Comparison of ENCODE assay signal across 8 cellular contexts in genomic region chrX:151397741-151398070, GRCh38. TPM values are rescaled to one million over a fixed set of nuclear protein-coding genes. Genes with fewer than 3 reads are reported as not detected.
DNase-seq lines count a peak whose midpoint lies in the region; ATAC-seq and TF ChIP-seq lines count a peak whose summit lies in the region.

No MANE protein-coding gene starts in this region.

- intact Hi-C loops in Right ventricle myocardium superior (cut with DNase I): no loop called here

- DNase-seq in right atrium auricular region (ENCODE audit: low spot score) (no peak), Right ventricle myocardium superior (no peak), NCI-H82 treated with DMSO at 0.1 percent for 48 hours (lab: John Stamatoyannopoulos, UW; ENCODE audit: unreplicated experiment) (peak; percentile 16), neural crest cell (ENCODE audit: low read depth, low spot score) (no peak), ureter (ENCODE audit: low spot score) (no peak), 8988T (no peak)
- no peak for DNase-seq in activated CD4-positive, alpha-beta T cell treated with anti-CD3 and anti-CD28 coated beads for 4 hours

- H3K9me3 Mint-ChIP-seq in neural crest cell: peaks cover 3% of the 10 kb centered on the region

- H3K36me3 Mint-ChIP-seq in neural crest cell (ENCODE audit: low read depth): peaks cover 3% of the 10 kb centered on the region

- no peaks in the 10 kb centered on the region for H3K36me3 ChIP-seq in right atrium auricular region
- no peaks in the 10 kb centered on the region for H3K36me3 ChIP-seq in ectodermal cell (ENCODE audit: control insufficient read depth, insufficient read depth, low read length)

- ATAC-seq in Right ventricle myocardium superior (ENCODE audit: poor library complexity): no peak

- H3K4me1 Mint-ChIP-seq in neural crest cell: peaks cover 45% of the 10 kb centered on the region

- H3K27me3 ChIP-seq in right atrium auricular region: no peaks in the 10 kb centered on the region
- no peaks in the 10 kb centered on the region for H3K27me3 ChIP-seq in ectodermal cell (ENCODE audit: control insufficient read depth, insufficient read depth, low read length, poor library complexity, severe bottlenecking)

- TF ChIP-seq CTCF in right atrium auricular region (IDR thresholded peaks at IDR 0.05) (no peak), neural crest cell (conservative IDR thresholded peaks at IDR 0.05) (no peak)

- H3K9me3 ChIP-seq in right atrium auricular region (no peaks in the 10 kb centered on the region), ectodermal cell (ENCODE audit: control insufficient read depth, low read length) (no peaks in the 10 kb centered on the region)

- H3K4me1 ChIP-seq in right atrium auricular region: no peaks in the 10 kb centered on the region
- H3K4me1 ChIP-seq in ectodermal cell (ENCODE audit: control insufficient read depth, insufficient read depth, low read length): no peaks in the 10 kb centered on the region

- H3K27ac Mint-ChIP-seq in neural crest cell (ENCODE audit: unreplicated experiment): no peak overlapping the region

- no peaks in the 10 kb centered on the region for H3K27me3 Mint-ChIP-seq in neural crest cell (ENCODE audit: low read depth)

- peak overlapping the region; percentile 91 for H3K4me3 Mint-ChIP-seq in neural crest cell

- H3K4me3 ChIP-seq in right atrium auricular region (peak overlapping the region; percentile 60 to 71), ectodermal cell (ENCODE audit: insufficient read depth, low read depth, low read length) (peak overlapping the region; percentile 72)

- H3K27ac ChIP-seq in right atrium auricular region (peak overlapping the region; percentile 74 to 96), ectodermal cell (ENCODE audit: insufficient read depth, low read depth, low read length, poor library complexity, severe bottlenecking) (peak overlapping the region; percentile 88)

- WGBS in ectodermal cell, 2 experiments: no CpG with 5 or more reads among the region's 2 CpGs

RNA-seq across cellular contexts. Expression of gene VMA21, which starts 0.7 kb away (rescaled TPM):
- total RNA-seq in right atrium auricular region (10 to 100 TPM; 18.5 to 19.4 TPM), Right ventricle myocardium superior (17.2 TPM), neural crest cell (51.3 and 60.1 TPM in 2 replicates), ureter (35.1 TPM)
- 63.0 TPM for polyA plus RNA-seq in ectodermal cell (2013, experiment 1 of 4)
- 64.3 TPM for polyA plus RNA-seq in ectodermal cell (2013, experiment 2 of 4)
- polyA plus RNA-seq in ectodermal cell (2013, experiment 3 of 4): 34.2 TPM
- polyA plus RNA-seq in ectodermal cell (2013, experiment 4 of 4): 32.2 TPM
